ENCODE assay signal across 1 cellular context in genomic region chr2:124267821-124268220, GRCh38.
TF ChIP-seq lines count a peak whose summit lies in the region.

No MANE protein-coding gene starts in this region.

TF ChIP-seq in GM23338, 12 proteins besides CTCF, POLR2A, EP300 and RAD21 (continued from another document):
- no peak for TF ChIP-seq ZNF462 (CRISPR knock-in tag; IDR thresholded peaks at IDR 0.05)
